10 cellular contexts compared by ENCODE assay signal in genomic region chr17:8001976-8002645, GRCh38. TPM values are rescaled to one million over a fixed set of nuclear protein-coding genes. Genes with fewer than 3 reads are reported as not detected.
DNase-seq lines count a peak whose midpoint lies in the region; ATAC-seq, FAIRE-seq and TF ChIP-seq lines count a peak whose summit lies in the region.
"Had no signal": no experiment of that assay in that cellular context is flagged by ENCODE, and none has a peak within 500 bp of the region (broad histone marks: within the 10 kb centered on the region; RNA-seq: fewer than 3 reads in every experiment).

Gene GUCY2D, plus strand, starts transcription at chr17:8002615. Its CDS starts 433 bp downstream, at chr17:8003048.

- H3K27me3 ChIP-seq in ACC112 (ENCODE audit: insufficient read depth, low read length) (peaks cover 36% of the 10 kb centered on the region), H7 (ENCODE audit: control insufficient read depth, insufficient read depth, low read length) (peaks cover 34% of the 10 kb centered on the region), astrocyte (ENCODE audit: insufficient read depth, low read length) (peaks cover 43% of the 10 kb centered on the region), mucosa of rectum (ENCODE audit: control insufficient read depth in 2 of 2, insufficient read depth in 2 of 2, low read length in 2 of 2) (peaks cover 31 to 34% of the 10 kb centered on the region in 2 donors)

- H4K20me1 ChIP-seq in astrocyte (ENCODE audit: insufficient read depth, low read length): no peaks in the 10 kb centered on the region

- H3K4me2 ChIP-seq in astrocyte (ENCODE audit: low read length): peak within 1 kb of the TSS; percentile 46

- DNase-seq in H7 (peak; percentile 67), astrocyte (ENCODE audit: low read depth) (no peak), hepatic stellate cell (ENCODE audit: low spot score) (no peak), DMS153 treated with DMSO at 0.1 percent for 48 hours (lab: John Stamatoyannopoulos, UW; ENCODE audit: unreplicated experiment) (no peak), Kasumi-1 (lab: John Stamatoyannopoulos, UW) (no peak)
- DNase-seq: NCI-H187 treated with DMSO at 0.1 percent for 48 hours had no signal

- peaks cover 5% of the 10 kb centered on the region for H3K9me3 Mint-ChIP-seq in astrocyte (ENCODE audit: unreplicated experiment)

- TF ChIP-seq CTCF in astrocyte (IDR thresholded peaks at IDR 0.05; ENCODE audit: insufficient read depth, low read depth, low read length): no peak

- no peak within 1 kb of the TSS for H3K4me3 Mint-ChIP-seq in astrocyte (ENCODE audit: unreplicated experiment)

- peaks cover 2% of the 10 kb centered on the region for H3K4me1 Mint-ChIP-seq in astrocyte (ENCODE audit: low read depth, unreplicated experiment)

- H3K4me1 ChIP-seq in ACC112 (ENCODE audit: control insufficient read depth, insufficient read depth, low read length, unreplicated experiment): peaks cover 7% of the 10 kb centered on the region
- H3K4me1 ChIP-seq in astrocyte (ENCODE audit: insufficient read depth, low read length): peaks cover 11% of the 10 kb centered on the region
- peaks cover 0 to 2% of the 10 kb centered on the region in 2 donors for H3K4me1 ChIP-seq in mucosa of rectum (ENCODE audit: control insufficient read depth in 2 of 2, insufficient read depth in 2 of 2, low read length in 2 of 2)

- H3K27ac ChIP-seq in ACC112 (ENCODE audit: low read depth, low read length) (no peak within 1 kb of the TSS), astrocyte (ENCODE audit: low read depth, low read length) (no peak within 1 kb of the TSS), mucosa of rectum (ENCODE audit: low read depth in 2 of 2, low read length in 2 of 2) (no peak within 1 kb of the TSS)

- peaks cover 5% of the 10 kb centered on the region for H3K9me3 ChIP-seq in astrocyte (ENCODE audit: insufficient read depth, low read depth, low read length)
- H3K9me3 ChIP-seq in mucosa of rectum (ENCODE audit: control insufficient read depth in 2 of 2, low read length in 2 of 2): no peaks in the 10 kb centered on the region

- H3K79me2 ChIP-seq in ACC112 (ENCODE audit: control insufficient read depth, insufficient read depth, low read length, unreplicated experiment) (no peaks in the 10 kb centered on the region), astrocyte (ENCODE audit: insufficient read depth, low read length) (no peaks in the 10 kb centered on the region)

- no peaks in the 10 kb centered on the region for H3K36me3 Mint-ChIP-seq in astrocyte (ENCODE audit: low read depth, unreplicated experiment)

- H3K27ac Mint-ChIP-seq in astrocyte (ENCODE audit: unreplicated experiment): no peak within 1 kb of the TSS

- peaks cover 41% of the 10 kb centered on the region for H3K27me3 Mint-ChIP-seq in astrocyte (ENCODE audit: low read depth, unreplicated experiment)

- no peak for ATAC-seq in HG03175 (IDR thresholded peaks at IDR 0.05; ENCODE audit: unreplicated experiment)

- H3K9ac ChIP-seq in astrocyte (ENCODE audit: low read length) (no peak within 1 kb of the TSS), mucosa of rectum (ENCODE audit: low read depth in 1 of 2, low read length in 2 of 2) (no peak within 1 kb of the TSS)

- H3K36me3 ChIP-seq in ACC112 (ENCODE audit: insufficient read depth, low read length) (no peaks in the 10 kb centered on the region), H7 (replicated peaks; ENCODE audit: control insufficient read depth, insufficient read depth, low read length) (no peaks in the 10 kb centered on the region), astrocyte (ENCODE audit: insufficient read depth, low read length) (no peaks in the 10 kb centered on the region), mucosa of rectum (ENCODE audit: control insufficient read depth in 2 of 2, insufficient read depth in 2 of 2, low read length in 2 of 2) (no peaks in the 10 kb centered on the region)

- FAIRE-seq in astrocyte (lab: Jason Lieb, UNC): no peak

- H2AFZ ChIP-seq in ACC112 (ENCODE audit: low read length, unreplicated experiment): peak within 1 kb of the TSS; percentile 12
- H2AFZ ChIP-seq in astrocyte (ENCODE audit: low read depth, low read length): peak within 1 kb of the TSS; percentile 63

- peak within 1 kb of the TSS; percentile 12; the same call in 1 of the 2 replicates for H3K4me3 ChIP-seq in ACC112 (ENCODE audit: low read depth, low read length)
- H3K4me3 ChIP-seq in H7 (ENCODE audit: insufficient read depth, low read depth, low read length): peak within 1 kb of the TSS; percentile 28; the same call in 1 of the 2 replicates
- no peak within 1 kb of the TSS for H3K4me3 ChIP-seq in astrocyte (ENCODE audit: insufficient read depth, low read depth, low read length)
- H3K4me3 ChIP-seq in mucosa of rectum (ENCODE audit: low read length in 2 of 2): peak within 1 kb of the TSS; percentile 27 to 33

RNA-seq across cellular contexts. Expression of gene GUCY2D, which starts in this region (rescaled TPM):
- not detected in 2 replicates for total RNA-seq in H7 (2014; rRNA removed; shearing (Covaris generic))
- not detected in 2 replicates for total RNA-seq in astrocyte
- total RNA-seq: fibroblast of lung had no signal

Comparison
In these comparisons a context has a peak if more than half of its experiments do, and no peak if none do; other contexts are left out.
1. Peak in DNase-seq and H3K4me3 ChIP-seq in H7; RNA of the gene not detected or under 1 TPM.